Comparison of ENCODE assay signal across 8 cellular contexts in genomic region chrX:148380614-148381561, GRCh38.
DNase-seq lines count a peak whose midpoint lies in the region; ATAC-seq and TF ChIP-seq lines count a peak whose summit lies in the region.

No MANE protein-coding gene starts in this region.

- H3K4me1 Mint-ChIP-seq in WTC11 = peaks cover 36% of the 10 kb centered on the region

- ATAC-seq in GM18868 (IDR thresholded peaks at IDR 0.05; ENCODE audit: unreplicated experiment) = peak; percentile 96
- ATAC-seq in HG02970 (IDR thresholded peaks at IDR 0.05; ENCODE audit: low FRiP score, unreplicated experiment) = peak; percentile 97
- no peak for ATAC-seq in WTC11

- POLR2A ChIA-PET in WTC11 (lab: Charles Lee) = no interaction called here

- H3K27me3 Mint-ChIP-seq in WTC11 (ENCODE audit: low read depth) = no peaks in the 10 kb centered on the region

- no peak overlapping the region for H3K27ac ChIP-seq in caudate nucleus (ENCODE audit: low read depth, low read length)

- DNase-seq in RKO (ENCODE audit: low spot score) = peak; percentile 35
- peak; percentile 51 for DNase-seq in astrocyte of the hippocampus (ENCODE audit: low read depth, low spot score)
- DNase-seq in stimulated activated CD4-positive, alpha-beta T cell treated with anti-CD3 and anti-CD28 coated beads, TNF-alpha, amount 100 ng/mL, for 4 hours (ENCODE audit: low read depth in 3 of 3) = peak; percentile 8 to 21 (median 10)
- DNase-seq in WTC11 (ENCODE audit: low spot score) = no peak
- no peak for DNase-seq in caudate nucleus (lab: John Stamatoyannopoulos, UW)
- no peak for DNase-seq in DMS 273 treated with DMSO at 0.1 percent for 48 hours (lab: John Stamatoyannopoulos, UW)

- no peak overlapping the region for H3K4me3 Mint-ChIP-seq in WTC11

- no peak for TF ChIP-seq CTCF in WTC11 (IDR thresholded peaks at IDR 0.05)

- CTCF ChIA-PET in WTC11 (lab: Charles Lee) = no interaction called here

- H3K9me3 Mint-ChIP-seq in WTC11 = peaks cover 4% of the 10 kb centered on the region; the same call in 1 of the 2 replicates

- H3K27ac Mint-ChIP-seq in WTC11 = no peak overlapping the region

- 0 out of 2 replicates have a peak, but pooled peaks cover 3% of the 10 kb centered on the region for H3K36me3 Mint-ChIP-seq in WTC11

TF ChIP-seq in WTC11, 78 proteins besides CTCF, POLR2A, EP300 and RAD21:
- TF ChIP-seq PRRX2 (CRISPR knock-in tag; IDR thresholded peaks at IDR 0.05) = no peak
- no peak for TF ChIP-seq ZBTB21 (CRISPR knock-in tag; IDR thresholded peaks at IDR 0.05; ENCODE audit: borderline replicate concordance)
- TF ChIP-seq CBFB (CRISPR knock-in tag; IDR thresholded peaks at IDR 0.05; ENCODE audit: low read depth) = no peak
- no peak for TF ChIP-seq NFYB (CRISPR knock-in tag; conservative IDR thresholded peaks at IDR 0.05; ENCODE audit: low read depth)
- no peak for TF ChIP-seq TCF7 (CRISPR knock-in tag; IDR thresholded peaks at IDR 0.05; ENCODE audit: low read depth)
- no peak for TF ChIP-seq ELF4 (CRISPR knock-in tag; IDR thresholded peaks at IDR 0.05; ENCODE audit: low read depth)
- TF ChIP-seq ATF2 (CRISPR knock-in tag; IDR thresholded peaks at IDR 0.05; ENCODE audit: borderline replicate concordance, low read depth) = no peak
- TF ChIP-seq ZNF532 (CRISPR knock-in tag; IDR thresholded peaks at IDR 0.05; ENCODE audit: borderline replicate concordance) = no peak
- no peak for TF ChIP-seq ZNF423 (CRISPR knock-in tag; IDR thresholded peaks at IDR 0.05)
- TF ChIP-seq RELA (CRISPR knock-in tag; IDR thresholded peaks at IDR 0.05; ENCODE audit: borderline replicate concordance) = no peak
- TF ChIP-seq AFF4 (CRISPR knock-in tag; IDR thresholded peaks at IDR 0.05; ENCODE audit: borderline replicate concordance) = no peak

Comparison
In these comparisons a context has a peak if more than half of its experiments do, and no peak if none do; other contexts are left out.
1. DNase-seq: peak in RKO (single experiment), astrocyte of the hippocampus (single experiment) and stimulated activated CD4-positive, alpha-beta T cell treated with anti-CD3 and anti-CD28 coated beads, TNF-alpha, amount 100 ng/mL, for 4 hours (3 of 3); none in WTC11 (single experiment), caudate nucleus (0 of 61) and DMS 273 treated with DMSO at 0.1 percent for 48 hours (single experiment).